Comparison of ENCODE assay signal across 17 cellular contexts in genomic region chrX:16587776-16588175, GRCh38.
A peak's percentile ranks its signal among the peaks of the same experiment; 100 is the strongest.
DNase-seq lines count a peak whose midpoint lies in the region; ATAC-seq and TF ChIP-seq lines count a peak whose summit lies in the region.
"Had no signal": no experiment of that assay in that cellular context is flagged by ENCODE, and none has a peak within 500 bp of the region (broad histone marks: within the 10 kb centered on the region; RNA-seq: fewer than 3 reads in every experiment).

No MANE protein-coding gene starts in this region.

- H2BK5ac ChIP-seq in H9 (ENCODE audit: insufficient read length, low read length) = no peak overlapping the region

- CTCF ChIA-PET in PC-3 (lab: Charles Lee) = no interaction called here
- CTCF ChIA-PET in activated CD4-positive, alpha-beta T cell treated with anti-CD3 and anti-CD28 coated beads, Interleukin-2, amount 10 ng/mL, durations not matched to agents 7 days and 5 days (lab: Charles Lee) = interaction anchor here (1.0 kb wide), 1 partner anchor 14 kb away, joined by 3 read pairs; no protein-coding TSS in a partner anchor

- H3K4me2 ChIP-seq in H9 (ENCODE audit: insufficient read depth, insufficient read length, low read length) = no peak overlapping the region
- no peak overlapping the region for H3K4me2 ChIP-seq in PC-3 (ENCODE audit: low read length)

- ATAC-seq in PC-3 = no peak
- ATAC-seq: HepG2 had no signal

- H3K27ac ChIP-seq in H9 (ENCODE audit: insufficient read length, low read depth, low read length) = no peak overlapping the region
- peak overlapping the region; percentile 91 for H3K27ac ChIP-seq in PC-3 (ENCODE audit: low read length)
- peak overlapping the region; percentile 8 for H3K27ac ChIP-seq in epithelial cell of prostate

- H3K27me3 ChIP-seq in H9 (ENCODE audit: insufficient read depth, low read length) (no peaks in the 10 kb centered on the region), PC-3 (ENCODE audit: low read length) (no peaks in the 10 kb centered on the region)

- no peak overlapping the region for H3K14ac ChIP-seq in H9 (ENCODE audit: insufficient read depth, low read length)

- peak overlapping the region in 2 of 3 experiments; percentile 13 to 42; a peak in 1 of 7 replicates for H3K27ac Mint-ChIP-seq in H9
- no peak overlapping the region for H3K27ac Mint-ChIP-seq in activated CD4-positive, alpha-beta T cell treated with anti-CD3 and anti-CD28 coated beads, Interleukin-2, amount 10 ng/mL, durations not matched to agents 7 days and 5 days
- H3K27ac Mint-ChIP-seq: B cell; CD4-positive, alpha-beta T cell had no signal

- H2BK15ac ChIP-seq in H9 (ENCODE audit: low read depth, low read length) = no peak overlapping the region

- H3K4me1 Mint-ChIP-seq in H9 = peaks cover 48 to 60% of the 10 kb centered on the region in 2 experiments
- H3K4me1 Mint-ChIP-seq in activated CD4-positive, alpha-beta T cell treated with anti-CD3 and anti-CD28 coated beads, Interleukin-2, amount 10 ng/mL, durations not matched to agents 7 days and 5 days = peaks cover 8% of the 10 kb centered on the region
- H3K4me1 Mint-ChIP-seq: B cell had no signal

- H3K4me3 ChIP-seq in PC-3 (ENCODE audit: low read length) = no peak overlapping the region

- H3K56ac ChIP-seq in H9 (ENCODE audit: insufficient read length, low read depth, low read length) = no peak overlapping the region

- H3K23me2 ChIP-seq in H9 (ENCODE audit: insufficient read length, low read depth, low read length, poor library complexity, severe bottlenecking) = no peaks in the 10 kb centered on the region

- no peaks in the 10 kb centered on the region for H3K27me3 Mint-ChIP-seq in H9 (ENCODE audit: low read depth)
- H3K27me3 Mint-ChIP-seq in activated CD4-positive, alpha-beta T cell treated with anti-CD3 and anti-CD28 coated beads, Interleukin-2, amount 10 ng/mL, durations not matched to agents 7 days and 5 days = no peaks in the 10 kb centered on the region
- H3K27me3 Mint-ChIP-seq: B cell; CD4-positive, alpha-beta T cell had no signal

- no CpG with 5 or more reads among the region's 2 CpGs for WGBS in H9 (ENCODE audit: extremely low coverage, insufficient read length, low lambda C conversion rate)

- no peak overlapping the region for H2BK20ac ChIP-seq in H9 (ENCODE audit: low read depth, low read length, poor library complexity, severe bottlenecking)

- H4K91ac ChIP-seq in H9 (ENCODE audit: insufficient read length, low read depth, low read length) = no peak overlapping the region

- no peaks in the 10 kb centered on the region for H3K9me3 ChIP-seq in H9 (ENCODE audit: control insufficient read depth, low read depth, low read length)
- no peaks in the 10 kb centered on the region for H3K9me3 ChIP-seq in PC-3 (ENCODE audit: low read length)

- H3K4me1 ChIP-seq in H9 (ENCODE audit: insufficient read depth, low read length) (peaks cover 14% of the 10 kb centered on the region; the same call in 1 of the 2 replicates), PC-3 (ENCODE audit: insufficient read depth, low read length) (peaks cover 40% of the 10 kb centered on the region)

- no peak overlapping the region for H3K4me3 Mint-ChIP-seq in H9
- H3K4me3 Mint-ChIP-seq in activated CD4-positive, alpha-beta T cell treated with anti-CD3 and anti-CD28 coated beads, Interleukin-2, amount 10 ng/mL, durations not matched to agents 7 days and 5 days = no peak overlapping the region
- H3K4me3 Mint-ChIP-seq: B cell; CD4-positive, alpha-beta T cell had no signal

- no TSS peak for BruUV-seq in PC-3 (replicated peaks; lab: Mats Ljungman, UMichigan)

- no peak overlapping the region for H3T11ph ChIP-seq in H9 (ENCODE audit: low read length)

- H2BK120ac ChIP-seq in H9 (ENCODE audit: low read depth, low read length, poor library complexity, severe bottlenecking) = no peak overlapping the region

- H3K23ac ChIP-seq in H9 (ENCODE audit: insufficient read length, low read depth, low read length) = no peak overlapping the region

- peaks cover 15% of the 10 kb centered on the region for H3K36me3 ChIP-seq in PC-3 (ENCODE audit: low read depth, low read length)

- no peaks in the 10 kb centered on the region for H3K79me1 ChIP-seq in H9 (ENCODE audit: insufficient read depth, low read depth, low read length, poor library complexity, severe bottlenecking)

- DNase-seq in ELR (ENCODE audit: low read depth) (peak; percentile 57), H9 (no peak), PC-3 (peak; percentile 41), epithelial cell of prostate (ENCODE audit: low read depth, low spot score) (no peak), NCI-H1694 treated with DMSO at 0.1 percent for 48 hours (lab: John Stamatoyannopoulos, UW) (no peak), SW480 (ENCODE audit: low spot score) (no peak), UCSD-AML1 (lab: John Stamatoyannopoulos, UW; ENCODE audit: unreplicated experiment) (no peak)
- no peak for DNase-seq in activated CD4-positive, alpha-beta T cell treated with anti-CD3 and anti-CD28 coated beads, Interleukin-2, amount 10 ng/mL, durations not matched to agents 7 days and 5 days
- DNase-seq: ACHN; C1 segment of cervical spinal cord; CD4-positive, alpha-beta T cell; DMS153; DMS79 treated with DMSO at 0.1 percent for 48 hours; EL; GDM1 had no signal

- H4K8ac ChIP-seq in H9 (replicated peaks; ENCODE audit: insufficient read length, low read depth, low read length) = no peak overlapping the region

- POLR2A ChIA-PET in PC-3 (lab: Charles Lee; ENCODE audit: unreplicated experiment) = no interaction called here
- POLR2A ChIA-PET in activated CD4-positive, alpha-beta T cell treated with anti-CD3 and anti-CD28 coated beads, Interleukin-2, amount 10 ng/mL, durations not matched to agents 7 days and 5 days (lab: Charles Lee) = no interaction called here

- H3K36me3 Mint-ChIP-seq in H9 (ENCODE audit: insufficient read depth in 1 of 3, low read depth in 3 of 3) = peaks cover 69 to 79% (median 75%) of the 10 kb centered on the region in 3 experiments
- peaks cover 6% of the 10 kb centered on the region for H3K36me3 Mint-ChIP-seq in activated CD4-positive, alpha-beta T cell treated with anti-CD3 and anti-CD28 coated beads, Interleukin-2, amount 10 ng/mL, durations not matched to agents 7 days and 5 days (ENCODE audit: low read depth)

- H3K79me2 ChIP-seq in H9 (ENCODE audit: insufficient read depth, low read length) (no peaks in the 10 kb centered on the region), PC-3 (ENCODE audit: low read length) (no peaks in the 10 kb centered on the region)

- H3K9me2 ChIP-seq in PC-3 (replicated peaks; ENCODE audit: low read length) = no peaks in the 10 kb centered on the region

- no peak overlapping the region for H3K18ac ChIP-seq in H9 (ENCODE audit: insufficient read length, low read depth, low read length)

- H4K5ac ChIP-seq in H9 (ENCODE audit: insufficient read length, low read depth, low read length) = no peak overlapping the region

- H3K4ac ChIP-seq in H9 (ENCODE audit: low read depth, low read length) = no peak overlapping the region

- H3F3A ChIP-seq in PC-3 (ENCODE audit: low read length, unreplicated experiment) = no peaks in the 10 kb centered on the region

- no peak overlapping the region for H2AK5ac ChIP-seq in H9 (ENCODE audit: insufficient read length, low read length)

- TF ChIP-seq CTCF in H9 (conservative IDR thresholded peaks at IDR 0.05) (no peak), PC-3 (conservative IDR thresholded peaks at IDR 0.05; ENCODE audit: low read depth, low read length) (no peak)

- H4K20me1 ChIP-seq in H9 (ENCODE audit: control insufficient read depth, insufficient read depth, insufficient read length) (no peaks in the 10 kb centered on the region), PC-3 (ENCODE audit: low read length) (no peaks in the 10 kb centered on the region)

- H2AFZ ChIP-seq in H9 (ENCODE audit: low read length) (no peak overlapping the region), PC-3 (ENCODE audit: low read length) (no peak overlapping the region)

- no peak overlapping the region for H2BK12ac ChIP-seq in H9 (ENCODE audit: insufficient read length, low read depth, low read length)

- peaks cover 11 to 19% of the 10 kb centered on the region in 2 experiments for H3K9me3 Mint-ChIP-seq in H9
- peaks cover 12% of the 10 kb centered on the region for H3K9me3 Mint-ChIP-seq in activated CD4-positive, alpha-beta T cell treated with anti-CD3 and anti-CD28 coated beads, Interleukin-2, amount 10 ng/mL, durations not matched to agents 7 days and 5 days
- H3K9me3 Mint-ChIP-seq: CD4-positive, alpha-beta T cell had no signal

- intact Hi-C loops in PC-3 (cut with micrococcal nuclease) = loop anchor here (5.0 to 10.0 kb wide), 2 partner anchors 70 to 113 kb away; no protein-coding TSS in a partner anchor

- H3K9ac ChIP-seq in H9 (ENCODE audit: extremely low read depth, insufficient read length, low read length) (no peak overlapping the region), PC-3 (ENCODE audit: low read length) (no peak overlapping the region)

Comparison
In these comparisons a context has a peak if more than half of its experiments do, and no peak if none do; other contexts are left out.
1. DNase-seq: peak in ELR (single experiment) and PC-3 (single experiment); none in H9 (single experiment), epithelial cell of prostate (single experiment), NCI-H1694 treated with DMSO at 0.1 percent for 48 hours (single experiment), SW480 (single experiment), activated CD4-positive, alpha-beta T cell treated with anti-CD3 and anti-CD28 coated beads, Interleukin-2, amount 10 ng/mL, durations not matched to agents 7 days and 5 days (single experiment) and UCSD-AML1 (single experiment).